Comparison of ENCODE assay signal across 22 cellular contexts in the genomic region with DNA sequence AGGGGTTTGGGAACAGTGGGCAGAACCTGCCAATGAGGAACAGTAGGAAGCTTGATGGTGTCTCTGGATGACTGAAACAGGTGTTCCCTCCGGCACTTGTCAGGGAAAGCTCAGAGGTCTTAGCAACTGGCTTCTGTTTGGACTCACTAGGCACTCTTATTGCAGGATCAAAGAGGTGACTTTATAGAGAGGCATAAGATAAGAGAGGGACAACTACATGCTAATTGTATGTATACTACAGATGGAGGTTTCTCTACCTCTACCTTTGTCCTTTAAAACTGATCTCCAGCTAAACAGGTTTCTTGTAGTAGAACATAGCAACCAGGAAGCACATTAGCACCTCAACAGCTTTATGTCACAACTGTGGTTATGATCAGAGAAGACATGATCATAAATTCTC. TPM values are rescaled to one million over a fixed set of nuclear protein-coding genes. Genes with fewer than 3 reads are reported as not detected.
DNase-seq lines count a peak whose midpoint lies in the region; ATAC-seq and TF ChIP-seq lines count a peak whose summit lies in the region.
"Had no signal": no experiment of that assay in that cellular context is flagged by ENCODE, and none has a peak within 500 bp of the region (broad histone marks: within the 10 kb centered on the region; RNA-seq: fewer than 3 reads in every experiment).

No MANE protein-coding gene starts in this region.

- ATAC-seq in gastroesophageal sphincter (no peak), GM23338 (no peak)
- ATAC-seq: Panc1 had no signal

- peaks cover 2% of the 10 kb centered on the region for H3K27me3 Mint-ChIP-seq in GM23338 (ENCODE audit: insufficient read depth, low read depth, poor library complexity)
- H3K27me3 Mint-ChIP-seq: CD4-positive, CD25-positive, alpha-beta regulatory T cell had no signal

- intact Hi-C loops in prostate gland (cut with DNase I): no loop called here

- no peaks in the 10 kb centered on the region for H3K79me2 ChIP-seq in GM23338 (replicated peaks; ENCODE audit: insufficient read depth)

- H3K9me3 ChIP-seq in gastroesophageal sphincter: no peaks in the 10 kb centered on the region
- no peaks in the 10 kb centered on the region for H3K9me3 ChIP-seq in prostate gland
- H3K9me3 ChIP-seq: BE2C had no signal

- H3K9me3 Mint-ChIP-seq in GM23338: no peaks in the 10 kb centered on the region
- H3K9me3 Mint-ChIP-seq: CD4-positive, CD25-positive, alpha-beta regulatory T cell had no signal

- peaks cover 0 to 11% of the 10 kb centered on the region in 2 donors for H3K36me3 ChIP-seq in gastroesophageal sphincter
- H3K36me3 ChIP-seq in prostate gland: peaks cover 0 to 4% of the 10 kb centered on the region in 2 donors
- H3K36me3 ChIP-seq in GM23338 (ENCODE audit: insufficient read depth): peaks cover 12% of the 10 kb centered on the region; the same call in 1 of the 2 replicates

- no peaks in the 10 kb centered on the region for H3K9me2 ChIP-seq in GM23338 (ENCODE audit: insufficient read depth)

- DNase-seq in prostate gland (ENCODE audit: low spot score) (no peak), epidermal melanocyte (ENCODE audit: insufficient read length, low spot score) (no peak), SIG-M5 treated with dmso at 0.1 percent for 504 hours (lab: John Stamatoyannopoulos, UW; ENCODE audit: unreplicated experiment) (no peak), GM23338 (ENCODE audit: low spot score) (no peak)
- no peak for DNase-seq in NK-92 treated with Interleukin-12 subunit alpha and Interleukin-12 subunit beta, amount 100 ng/mL, for 24 hours (lab: John Stamatoyannopoulos, UW)
- DNase-seq: BE2C; CD4-positive, CD25-positive, alpha-beta regulatory T cell; Kasumi-1; NCI-H1694; NCI-H2081; NCI-H2171; NCI-H345; NCI-H524; NCI-H774; SIG-M5 had no signal

- WGBS in gastroesophageal sphincter (ENCODE audit: low coverage in 1 of 2), 2 donors: no CpG with 5 or more reads among the region's 1 CpG
- WGBS in prostate gland: 95% methylated on average over 1 of the region's 1 CpG

- no peaks in the 10 kb centered on the region for H4K20me1 ChIP-seq in GM23338 (replicated peaks; ENCODE audit: insufficient read depth)

- H3K27ac ChIP-seq in 22Rv1 (peak overlapping the region; percentile 98), VCaP (peak overlapping the region; percentile 91), gastroesophageal sphincter (peak overlapping the region in 3 of 4 donors; percentile 45 to 78 (median 67)), prostate gland (peak overlapping the region; percentile 79 to 93), GM23338 (ENCODE audit: low read depth) (no peak overlapping the region)

- H3F3A ChIP-seq in GM23338 (replicated peaks; ENCODE audit: low read depth): no peaks in the 10 kb centered on the region

- no peak overlapping the region for H3K4me3 ChIP-seq in gastroesophageal sphincter
- no peak overlapping the region for H3K4me3 ChIP-seq in prostate gland
- no peak overlapping the region for H3K4me3 ChIP-seq in GM23338

- TF ChIP-seq EP300 in gastroesophageal sphincter (IDR thresholded peaks at IDR 0.05): no peak

- H3K27me3 ChIP-seq in gastroesophageal sphincter (no peaks in the 10 kb centered on the region), prostate gland (replicated peaks; ENCODE audit: insufficient read depth) (no peaks in the 10 kb centered on the region), GM23338 (ENCODE audit: insufficient read depth) (0 out of 2 replicates have a peak, but pooled peaks cover 5% of the 10 kb centered on the region)

- no peak overlapping the region for H3K4me3 Mint-ChIP-seq in GM23338

- H3K4me1 ChIP-seq in gastroesophageal sphincter: peaks cover 4 to 58% (median 4%) of the 10 kb centered on the region in 3 donors
- H3K4me1 ChIP-seq in prostate gland (replicated peaks): peaks cover 10% of the 10 kb centered on the region
- no peaks in the 10 kb centered on the region for H3K4me1 ChIP-seq in GM23338 (ENCODE audit: insufficient read depth)
- H3K4me1 ChIP-seq: BE2C had no signal

- TF ChIP-seq CTCF in 22Rv1 (IDR thresholded peaks at IDR 0.05) (no peak), VCaP (conservative IDR thresholded peaks at IDR 0.05) (no peak), gastroesophageal sphincter (IDR thresholded peaks at IDR 0.05) (no peak), prostate gland (IDR thresholded peaks at IDR 0.05) (no peak), GM23338 (conservative IDR thresholded peaks at IDR 0.05; ENCODE audit: low read depth in 2 of 2) (no peak)

- no peak overlapping the region for H3K27ac Mint-ChIP-seq in GM23338

- H3K4me2 ChIP-seq in GM23338: no peak overlapping the region

- no peaks in the 10 kb centered on the region for H3K4me1 Mint-ChIP-seq in GM23338

- TF ChIP-seq POLR2A in gastroesophageal sphincter (IDR thresholded peaks at IDR 0.05) (no peak), prostate gland (IDR thresholded peaks at IDR 0.05) (no peak)

- no peak overlapping the region for H2AFZ ChIP-seq in GM23338

- peaks cover 5% of the 10 kb centered on the region; the same call in 2 of the 3 replicates for H3K36me3 Mint-ChIP-seq in GM23338 (ENCODE audit: low read depth)

TF ChIP-seq in GM23338, 12 proteins besides CTCF, POLR2A, EP300 and RAD21:
- TF ChIP-seq, protein P1, sequence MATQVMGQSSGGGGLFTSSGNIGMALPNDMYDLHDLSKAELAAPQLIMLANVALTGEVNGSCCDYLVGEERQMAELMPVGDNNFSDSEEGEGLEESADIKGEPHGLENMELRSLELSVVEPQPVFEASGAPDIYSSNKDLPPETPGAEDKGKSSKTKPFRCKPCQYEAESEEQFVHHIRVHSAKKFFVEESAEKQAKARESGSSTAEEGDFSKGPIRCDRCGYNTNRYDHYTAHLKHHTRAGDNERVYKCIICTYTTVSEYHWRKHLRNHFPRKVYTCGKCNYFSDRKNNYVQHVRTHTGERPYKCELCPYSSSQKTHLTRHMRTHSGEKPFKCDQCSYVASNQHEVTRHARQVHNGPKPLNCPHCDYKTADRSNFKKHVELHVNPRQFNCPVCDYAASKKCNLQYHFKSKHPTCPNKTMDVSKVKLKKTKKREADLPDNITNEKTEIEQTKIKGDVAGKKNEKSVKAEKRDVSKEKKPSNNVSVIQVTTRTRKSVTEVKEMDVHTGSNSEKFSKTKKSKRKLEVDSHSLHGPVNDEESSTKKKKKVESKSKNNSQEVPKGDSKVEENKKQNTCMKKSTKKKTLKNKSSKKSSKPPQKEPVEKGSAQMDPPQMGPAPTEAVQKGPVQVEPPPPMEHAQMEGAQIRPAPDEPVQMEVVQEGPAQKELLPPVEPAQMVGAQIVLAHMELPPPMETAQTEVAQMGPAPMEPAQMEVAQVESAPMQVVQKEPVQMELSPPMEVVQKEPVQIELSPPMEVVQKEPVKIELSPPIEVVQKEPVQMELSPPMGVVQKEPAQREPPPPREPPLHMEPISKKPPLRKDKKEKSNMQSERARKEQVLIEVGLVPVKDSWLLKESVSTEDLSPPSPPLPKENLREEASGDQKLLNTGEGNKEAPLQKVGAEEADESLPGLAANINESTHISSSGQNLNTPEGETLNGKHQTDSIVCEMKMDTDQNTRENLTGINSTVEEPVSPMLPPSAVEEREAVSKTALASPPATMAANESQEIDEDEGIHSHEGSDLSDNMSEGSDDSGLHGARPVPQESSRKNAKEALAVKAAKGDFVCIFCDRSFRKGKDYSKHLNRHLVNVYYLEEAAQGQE (IDR thresholded peaks at IDR 0.05; ENCODE audit: unreplicated experiment): no peak
- TF ChIP-seq JUNB (IDR thresholded peaks at IDR 0.05; ENCODE audit: unreplicated experiment): no peak
- no peak for TF ChIP-seq EZH2phosphoT487 (IDR thresholded peaks at IDR 0.05; ENCODE audit: unreplicated experiment)
- TF ChIP-seq, protein P2, sequence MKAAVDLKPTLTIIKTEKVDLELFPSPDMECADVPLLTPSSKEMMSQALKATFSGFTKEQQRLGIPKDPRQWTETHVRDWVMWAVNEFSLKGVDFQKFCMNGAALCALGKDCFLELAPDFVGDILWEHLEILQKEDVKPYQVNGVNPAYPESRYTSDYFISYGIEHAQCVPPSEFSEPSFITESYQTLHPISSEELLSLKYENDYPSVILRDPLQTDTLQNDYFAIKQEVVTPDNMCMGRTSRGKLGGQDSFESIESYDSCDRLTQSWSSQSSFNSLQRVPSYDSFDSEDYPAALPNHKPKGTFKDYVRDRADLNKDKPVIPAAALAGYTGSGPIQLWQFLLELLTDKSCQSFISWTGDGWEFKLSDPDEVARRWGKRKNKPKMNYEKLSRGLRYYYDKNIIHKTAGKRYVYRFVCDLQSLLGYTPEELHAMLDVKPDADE (IDR thresholded peaks at IDR 0.05): no peak
- TF ChIP-seq ZNF331 (CRISPR knock-in tag; IDR thresholded peaks at IDR 0.05; ENCODE audit: low read depth): no peak
- no peak for TF ChIP-seq STAT1 (IDR thresholded peaks at IDR 0.05; ENCODE audit: unreplicated experiment)
- no peak for TF ChIP-seq EZH2 (IDR thresholded peaks at IDR 0.05; ENCODE audit: low read depth, unreplicated experiment)
TF ChIP-seq in GM23338: peak in this region for 0.

RNA-seq across cellular contexts. Expression of a gene that starts 7.6 kb away (rescaled TPM):
- total RNA-seq in gastroesophageal sphincter: under 1 TPM in 3 of 4 donors, not detected in 1; 0.20 to 0.93 (median 0.78) TPM
- 1 to 10 TPM; 1.4 to 7.7 TPM for total RNA-seq in prostate gland
- not detected in 2 replicates for total RNA-seq in GM23338 (2014; rRNA removed; shearing (Covaris generic))
- polyA plus RNA-seq in GM23338 (2016; fragmentation: Nextera tagmentation; extraction: Ambion mirVana): 0.80 and 1.1 TPM in 2 replicates
- total RNA-seq: A673; CD4-positive, CD25-positive, alpha-beta regulatory T cell; H4; MCF 10A had no signal

RNA-seq across cellular contexts. Expression of a gene that starts 7.7 kb away (rescaled TPM):
- total RNA-seq in gastroesophageal sphincter (10 to 100 TPM; 55.3 to 81.4 (median 66.8) TPM), prostate gland (100 to 1,000 TPM in 1 of 2 donors, 10 to 100 TPM in 1; 70.4 to 167 TPM)
- total RNA-seq in GM23338 (2014; rRNA removed; shearing (Covaris generic)): 57.6 and 81.2 TPM in 2 replicates
- polyA plus RNA-seq in GM23338 (2016; fragmentation: Nextera tagmentation; extraction: Ambion mirVana): 123 and 138 TPM in 2 replicates

RNA-seq across cellular contexts. Expression of a gene that starts 17.8 kb away (rescaled TPM):
- 100 to 1,000 TPM; 143 to 185 (median 155) TPM for total RNA-seq in gastroesophageal sphincter
- 100 to 1,000 TPM in 1 of 2 donors, 10 to 100 TPM in 1; 93.9 to 139 TPM for total RNA-seq in prostate gland
- 54.8 and 57.2 TPM in 2 replicates for total RNA-seq in GM23338 (2014; rRNA removed; shearing (Covaris generic))
- 35.5 and 41.8 TPM in 2 replicates for polyA plus RNA-seq in GM23338 (2016; fragmentation: Nextera tagmentation; extraction: Ambion mirVana)

RNA-seq across cellular contexts. Expression of a gene that starts 25.8 kb away (rescaled TPM):
- total RNA-seq in gastroesophageal sphincter (1 to 10 TPM in 3 of 4 donors, under 1 TPM in 1; 0.78 to 6.7 (median 1.6) TPM), prostate gland (10 to 100 TPM; 24.7 to 28.9 TPM)
- total RNA-seq in GM23338 (2014; rRNA removed; shearing (Covaris generic)): 0.10 and 0.54 TPM in 2 replicates
- 0.65 and 0.83 TPM in 2 replicates for polyA plus RNA-seq in GM23338 (2016; fragmentation: Nextera tagmentation; extraction: Ambion mirVana)
- total RNA-seq: CD4-positive, CD25-positive, alpha-beta regulatory T cell; H4 had no signal

RNA-seq across cellular contexts. Expression of a gene that starts 26.9 kb away (rescaled TPM):
- total RNA-seq in gastroesophageal sphincter: 100 to 1,000 TPM in 1 of 4 donors, 10 to 100 TPM in 3; 60.7 to 109 (median 82.0) TPM
- 10 to 100 TPM; 68.5 to 71.1 TPM for total RNA-seq in prostate gland
- 178 and 201 TPM in 2 replicates for total RNA-seq in GM23338 (2014; rRNA removed; shearing (Covaris generic))
- 85.2 and 93.5 TPM in 2 replicates for polyA plus RNA-seq in GM23338 (2016; fragmentation: Nextera tagmentation; extraction: Ambion mirVana)
